ENCODE assay signal across 15 cellular contexts in genomic region chr17:75442168-75443103, GRCh38. TPM values are rescaled to one million over a fixed set of nuclear protein-coding genes. Genes with fewer than 3 reads are reported as not detected.
DNase-seq lines count a peak whose midpoint lies in the region; ATAC-seq, FAIRE-seq and TF ChIP-seq lines count a peak whose summit lies in the region.
"Had no signal": no experiment of that assay in that cellular context is flagged by ENCODE, and none has a peak within 500 bp of the region (broad histone marks: within the 10 kb centered on the region; RNA-seq: fewer than 3 reads in every experiment).

No MANE protein-coding gene starts in this region.

- TF ChIP-seq CTCF in cardiac fibroblast (IDR thresholded peaks at IDR 0.05; ENCODE audit: low read depth, low read length) = no peak
- TF ChIP-seq CTCF in spleen (IDR thresholded peaks at IDR 0.05 in 8 of 11, conservative IDR thresholded peaks at IDR 0.05 in 3 of 11) = no peak

- DNase-seq in G401 (ENCODE audit: low spot score) (peak; percentile 16), cardiac fibroblast (ENCODE audit: low read depth in 2 of 2) (peak; percentile 11 to 23), left ventricle myocardium superior (no peak), spleen (no peak), HEK293T (ENCODE audit: extremely low spot score) (no peak), NCI-H2081 treated with DMSO at 0.1 percent for 48 hours (lab: John Stamatoyannopoulos, UW) (no peak), GM19239 (ENCODE audit: insufficient read length, low spot score) (no peak)
- DNase-seq in activated CD4-positive, CD25-positive, alpha-beta regulatory T cell treated with anti-CD3 and anti-CD28 coated beads, Interleukin-2, amount 50 U/mL, for 72 hours = no peak
- DNase-seq: activated gamma-delta T cell, endodermal cell, kidney glomerular epithelial cell, NCI-H2107, RPMI8226, substantia nigra, T-helper 1 cell had no signal

- no peak for TF ChIP-seq POLR2A in spleen (IDR thresholded peaks at IDR 0.05)

- no peaks in the 10 kb centered on the region for H3K27me3 ChIP-seq in spleen (replicated peaks in 1 of 7)

- H3K4me3 ChIP-seq in cardiac fibroblast (replicated peaks in 1 of 2; ENCODE audit: low read depth in 2 of 2, low read length in 2 of 2) (no peak overlapping the region), spleen (no peak overlapping the region)

- peaks cover 0 to 41% (median 14%) of the 10 kb centered on the region in 6 donors for H3K4me1 ChIP-seq in spleen

- no peaks in the 10 kb centered on the region for H3K9me3 ChIP-seq in spleen

- H3K36me3 ChIP-seq in spleen = no peaks in the 10 kb centered on the region

- intact Hi-C loops in left ventricle myocardium superior (cut with micrococcal nuclease) = no loop called here
- intact Hi-C loops in spleen (cut with DNase I; ENCODE audit: low total_unique reads) = no loop called here

- POLR2A ChIA-PET in HEK293T (lab: Yijun Ruan, JAX) = interaction anchor here (0.6 to 1.5 kb wide), 4 partner anchors 14 to 172 kb away, joined by 3 to 10 read pairs (median 3); partner anchors contain the start of genes MIF4GD, SLC25A19 and TMEM94

- H3K27ac ChIP-seq in spleen = peak overlapping the region in 7 of 8 donors; percentile 29 to 82 (median 72)

- WGBS in spleen, 5 donors = 68 to 88% (median 76%) methylated on average over 4 of the region's 4 CpGs

- in situ Hi-C loops in G401 (cut with HindIII; ENCODE audit: low sequenced_read_pairs) = no loop called here

- ATAC-seq in left ventricle myocardium superior = peak; percentile 17

- no peak for FAIRE-seq in GM19239 (lab: Jason Lieb, UNC)

- CTCF ChIA-PET in HEK293T (lab: Yijun Ruan, JAX) = interaction anchor here (0.6 kb wide), 1 partner anchor 120 kb away, joined by 3 read pairs; no protein-coding TSS in a partner anchor

TF ChIP-seq in HEK293T, 16 proteins besides CTCF, POLR2A, EP300 and RAD21:
- TF ChIP-seq SUZ12 (IDR thresholded peaks at IDR 0.05) (no peak), FOXA1 (IDR thresholded peaks at IDR 0.05) (no peak), FOXM1 (IDR thresholded peaks at IDR 0.05; ENCODE audit: borderline replicate concordance) (no peak), ARNT (IDR thresholded peaks at IDR 0.05) (no peak), SP1 (IDR thresholded peaks at IDR 0.05) (no peak), CTBP1 (IDR thresholded peaks at IDR 0.05; ENCODE audit: borderline replicate concordance) (no peak), BHLHE40 (IDR thresholded peaks at IDR 0.05; ENCODE audit: borderline replicate concordance) (no peak), HDGF (IDR thresholded peaks at IDR 0.05; ENCODE audit: borderline replicate concordance) (no peak), LEF1 (IDR thresholded peaks at IDR 0.05; ENCODE audit: borderline replicate concordance) (no peak), PKNOX1 (IDR thresholded peaks at IDR 0.05) (no peak), ELF4 (IDR thresholded peaks at IDR 0.05) (no peak), FOXK2 (IDR thresholded peaks at IDR 0.05) (no peak), ZNF384 (IDR thresholded peaks at IDR 0.05) (no peak), TARDBP (IDR thresholded peaks at IDR 0.05) (no peak), L3MBTL2 (conservative IDR thresholded peaks at IDR 0.05) (no peak), NFRKB (IDR thresholded peaks at IDR 0.05) (no peak)

RNA-seq across cellular contexts. Expression of gene TMEM94, which starts 14.0 kb away (rescaled TPM):
- total RNA-seq in G401 (2014; rRNA removed; shearing (Covaris generic)) = 50.3 and 53.2 TPM in 2 replicates
- 56.8 TPM for total RNA-seq in left ventricle myocardium superior
- total RNA-seq in spleen = 100 to 1,000 TPM in 1 of 7 donors, 10 to 100 TPM in 6; 66.6 to 101 (median 94.1) TPM
- polyA plus RNA-seq in spleen = 10 to 100 TPM; 24.8 to 77.8 (median 59.5) TPM

RNA-seq across cellular contexts. Expression of gene GRB2, which starts 37.0 kb away (rescaled TPM):
- 176 and 195 TPM in 2 replicates for total RNA-seq in G401 (2014; rRNA removed; shearing (Covaris generic))
- total RNA-seq in left ventricle myocardium superior (84.2 TPM), spleen (100 to 1,000 TPM; 180 to 352 (median 238) TPM)
- 100 to 1,000 TPM in 1 of 3 donors, 10 to 100 TPM in 2; 66.8 to 117 (median 85.2) TPM for polyA plus RNA-seq in spleen

Comparison
In these comparisons a context has a peak if more than half of its experiments do, and no peak if none do; other contexts are left out.
1. DNase-seq: peak in G401 (single experiment) and cardiac fibroblast (2 of 2); none in left ventricle myocardium superior (single experiment), spleen (single experiment), activated CD4-positive, CD25-positive, alpha-beta regulatory T cell treated with anti-CD3 and anti-CD28 coated beads, Interleukin-2, amount 50 U/mL, for 72 hours (single experiment), HEK293T (single experiment), NCI-H2081 treated with DMSO at 0.1 percent for 48 hours (single experiment) and GM19239 (single experiment).